ENCODE assay signal across 19 cellular contexts in the genomic region with DNA sequence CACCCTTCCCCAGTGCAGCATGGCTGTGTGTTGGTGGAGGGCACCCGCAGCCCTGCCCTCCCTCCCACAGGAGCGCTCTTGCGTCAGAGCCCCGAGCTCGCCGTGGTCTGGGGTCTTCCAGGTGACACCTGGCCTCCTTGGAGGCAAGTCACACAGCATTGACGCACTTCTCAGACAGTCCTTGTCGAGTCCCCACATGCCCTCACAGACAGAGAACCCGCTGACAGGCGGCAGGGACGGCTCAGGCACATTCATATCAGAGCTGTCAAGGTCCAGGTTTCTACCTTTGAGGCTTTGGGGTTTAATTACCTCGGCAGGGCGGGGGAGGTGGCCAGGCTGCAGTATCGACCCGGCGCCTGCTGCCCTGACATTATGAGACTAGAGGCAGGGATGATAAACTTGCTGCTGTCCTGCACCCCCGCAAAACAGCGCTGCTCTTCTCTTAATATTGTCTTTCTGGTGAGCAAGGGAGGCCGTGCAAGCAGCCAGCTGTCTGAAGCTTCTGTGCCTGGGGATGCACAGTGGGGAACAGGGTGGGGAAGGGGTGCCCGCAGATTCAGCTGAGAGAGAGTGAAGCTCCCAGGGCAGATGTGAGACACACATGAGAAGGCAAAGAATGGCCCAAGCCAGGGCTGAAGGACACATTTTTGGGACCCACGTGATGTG. TPM values are rescaled to one million over a fixed set of nuclear protein-coding genes. Genes with fewer than 3 reads are reported as not detected.
DNase-seq lines count a peak whose midpoint lies in the region; ATAC-seq and TF ChIP-seq lines count a peak whose summit lies in the region.
"Had no signal": no experiment of that assay in that cellular context is flagged by ENCODE, and none has a peak within 500 bp of the region (broad histone marks: within the 10 kb centered on the region; RNA-seq: fewer than 3 reads in every experiment).

No MANE protein-coding gene starts in this region.

- H4K8ac ChIP-seq in neuronal stem cell (ENCODE audit: low read depth, low read length) = peak overlapping the region; percentile 43

- peak overlapping the region; percentile 24 for H2BK5ac ChIP-seq in neuronal stem cell (ENCODE audit: low read length)

- H3K27ac Mint-ChIP-seq in activated T-helper 17 cell treated with anti-CD3 and anti-CD28 coated beads, Interleukin-2, amount 50 U/mL, for 72 hours = peak overlapping the region; percentile 74
- H3K27ac Mint-ChIP-seq in Calu3 (ENCODE audit: unreplicated experiment) = no peak overlapping the region

- no peak overlapping the region for H2BK120ac ChIP-seq in neuronal stem cell (ENCODE audit: low read depth, low read length)

- H2BK15ac ChIP-seq in neuronal stem cell (ENCODE audit: low read length) = no peak overlapping the region

- H2AFZ ChIP-seq in neuronal stem cell (ENCODE audit: low read length) = no peak overlapping the region

- no peak for TF ChIP-seq CTCF in Calu3 (IDR thresholded peaks at IDR 0.05; ENCODE audit: unreplicated experiment)

- no peak overlapping the region for H4K91ac ChIP-seq in neuronal stem cell (ENCODE audit: low read depth, low read length, poor library complexity)

- DNase-seq in 8988T (peak; percentile 14), Ammon's horn (ENCODE audit: low spot score) (peak; percentile 39), neuronal stem cell (ENCODE audit: low spot score) (no peak), retina (no peak), NOMO-1 (lab: John Stamatoyannopoulos, UW; ENCODE audit: unreplicated experiment in 2 of 2) (no peak), Calu3 (no peak)
- DNase-seq: activated gamma-delta T cell; amniotic stem cell; CD4-positive, alpha-beta memory T cell; DMS 273 treated with DMSO at 0.1 percent for 48 hours; effector memory CD8-positive, alpha-beta T cell; hippocampal formation; mucosa of descending colon; NCI-H69; stomach had no signal

- peak overlapping the region; percentile 60 for H3K9ac ChIP-seq in neuronal stem cell (ENCODE audit: low read depth, low read length, poor library complexity)

- peaks cover 0 to 6% of the 10 kb centered on the region in 2 donors for H3K9me3 ChIP-seq in neuronal stem cell (replicated peaks in 1 of 2; ENCODE audit: control insufficient read depth in 2 of 2, insufficient read depth in 1 of 2, low read depth in 1 of 2, low read length in 2 of 2)
- H3K9me3 ChIP-seq: gastroesophageal sphincter, mucosa of descending colon, stomach, tibial artery had no signal

- no peak overlapping the region for H3K27ac ChIP-seq in neuronal stem cell (replicated peaks; ENCODE audit: low read length)
- H3K27ac ChIP-seq: tibial artery had no signal

- peak overlapping the region; percentile 52 for H3K23ac ChIP-seq in neuronal stem cell (ENCODE audit: low read depth, low read length, poor library complexity)

- H3K79me1 ChIP-seq in neuronal stem cell (ENCODE audit: low read depth, low read length) = peaks cover 6% of the 10 kb centered on the region

- no peak overlapping the region for H2BK12ac ChIP-seq in neuronal stem cell (ENCODE audit: low read length)

- CTCF ChIA-PET in Calu3 (lab: Charles Lee) = interaction anchor here (1.2 to 1.6 kb wide), 2 partner anchors 9 to 26 kb away, joined by 3 read pairs; no protein-coding TSS in a partner anchor

- H3K9me3 Mint-ChIP-seq in activated T-helper 17 cell treated with anti-CD3 and anti-CD28 coated beads, Interleukin-2, amount 50 U/mL, for 72 hours = no peaks in the 10 kb centered on the region
- no peaks in the 10 kb centered on the region for H3K9me3 Mint-ChIP-seq in Calu3 (ENCODE audit: low read depth, unreplicated experiment)
- H3K9me3 Mint-ChIP-seq: CD4-positive, alpha-beta memory T cell; effector memory CD8-positive, alpha-beta T cell had no signal

- no peak overlapping the region for H3K4me3 ChIP-seq in neuronal stem cell (ENCODE audit: low read length in 2 of 2)
- H3K4me3 ChIP-seq: gastroesophageal sphincter, mucosa of descending colon, stomach, tibial artery had no signal

- no peak overlapping the region for H3K4me2 ChIP-seq in neuronal stem cell (ENCODE audit: insufficient read depth, low read length, poor library complexity, severe bottlenecking)

- peaks cover 0 to 2% (median 0%) of the 10 kb centered on the region in 3 experiments for H3K27me3 ChIP-seq in neuronal stem cell (ENCODE audit: control insufficient read depth in 3 of 3, insufficient read depth in 3 of 3, low read depth in 1 of 3, low read length in 3 of 3)
- H3K27me3 ChIP-seq: gastroesophageal sphincter, stomach, tibial artery had no signal

- H3K27me3 Mint-ChIP-seq in activated T-helper 17 cell treated with anti-CD3 and anti-CD28 coated beads, Interleukin-2, amount 50 U/mL, for 72 hours = no peaks in the 10 kb centered on the region
- no peaks in the 10 kb centered on the region for H3K27me3 Mint-ChIP-seq in Calu3 (ENCODE audit: unreplicated experiment)
- H3K27me3 Mint-ChIP-seq: CD4-positive, alpha-beta memory T cell; effector memory CD8-positive, alpha-beta T cell had no signal

- peaks cover 3% of the 10 kb centered on the region for H3K4me1 Mint-ChIP-seq in activated T-helper 17 cell treated with anti-CD3 and anti-CD28 coated beads, Interleukin-2, amount 50 U/mL, for 72 hours
- no peaks in the 10 kb centered on the region for H3K4me1 Mint-ChIP-seq in Calu3 (ENCODE audit: low read depth, unreplicated experiment)

- WGBS in neuronal stem cell (ENCODE audit: extremely low coverage in 2 of 2, insufficient read length in 2 of 2, insufficient replicate concordance in 1 of 2), 2 donors = no CpG with 5 or more reads among the region's 21 CpGs

- peak overlapping the region; percentile 71 for H3K14ac ChIP-seq in neuronal stem cell (ENCODE audit: low read length)

- no peak overlapping the region for H3K4ac ChIP-seq in neuronal stem cell (ENCODE audit: low read length)

- peaks cover 35 to 62% of the 10 kb centered on the region in 2 donors for H3K36me3 ChIP-seq in neuronal stem cell (replicated peaks in 1 of 2; ENCODE audit: control insufficient read depth in 2 of 2, insufficient read depth in 2 of 2, low read length in 2 of 2)

- no peak overlapping the region for H2AK5ac ChIP-seq in neuronal stem cell (ENCODE audit: low read depth, low read length)

- no peak for ATAC-seq in activated T-helper 17 cell treated with anti-CD3 and anti-CD28 coated beads, Interleukin-2, amount 50 U/mL, for 72 hours (replicated peaks)
- ATAC-seq: effector memory CD8-positive, alpha-beta T cell; gastroesophageal sphincter; mucosa of descending colon; SK-N-SH treated with all-trans-retinoic acid at 6 μM for 48 hours had no signal

- BruUV-seq in Calu3 (replicated peaks; lab: Mats Ljungman, UMichigan) = no TSS peak

- H3K4me1 ChIP-seq in neuronal stem cell (ENCODE audit: control insufficient read depth in 2 of 2, insufficient read depth in 1 of 2, low read depth in 1 of 2, low read length in 2 of 2) = peaks cover 0 to 17% of the 10 kb centered on the region in 2 donors

- peaks cover 27% of the 10 kb centered on the region for H3K36me3 Mint-ChIP-seq in activated T-helper 17 cell treated with anti-CD3 and anti-CD28 coated beads, Interleukin-2, amount 50 U/mL, for 72 hours (ENCODE audit: low read depth)
- H3K36me3 Mint-ChIP-seq in Calu3 (ENCODE audit: insufficient read depth, unreplicated experiment) = peaks cover 7% of the 10 kb centered on the region

- H3K4me3 Mint-ChIP-seq in activated T-helper 17 cell treated with anti-CD3 and anti-CD28 coated beads, Interleukin-2, amount 50 U/mL, for 72 hours = no peak overlapping the region
- H3K4me3 Mint-ChIP-seq in Calu3 (ENCODE audit: low read depth, unreplicated experiment) = no peak overlapping the region
- H3K4me3 Mint-ChIP-seq: CD4-positive, alpha-beta memory T cell; effector memory CD8-positive, alpha-beta T cell had no signal

- intact Hi-C loops in Calu3 (cut with micrococcal nuclease; ENCODE audit: unreplicated experiment) = no loop called here

- peak overlapping the region; percentile 17 for H3K18ac ChIP-seq in neuronal stem cell (ENCODE audit: low read length)

RNA-seq across cellular contexts. Expression of a gene that starts 4.7 kb away (rescaled TPM):
- total RNA-seq in activated T-helper 17 cell treated with anti-CD3 and anti-CD28 coated beads, Interleukin-2, amount 50 U/mL, for 72 hours = 10 to 100 TPM; 19.1 to 23.0 TPM
- 21.4 TPM for polyA plus RNA-seq in neuronal stem cell (2013, experiment 1 of 2)
- 19.5 TPM for polyA plus RNA-seq in neuronal stem cell (2013, experiment 2 of 2)
- 18.1 and 21.4 TPM in 2 replicates for total RNA-seq in Calu3 (2022)

RNA-seq across cellular contexts. Expression of a gene that starts 46.3 kb away (rescaled TPM):
- total RNA-seq in activated T-helper 17 cell treated with anti-CD3 and anti-CD28 coated beads, Interleukin-2, amount 50 U/mL, for 72 hours = 100 to 1,000 TPM in 1 of 2 donors, 10 to 100 TPM in 1; 95.3 to 130 TPM
- polyA plus RNA-seq in neuronal stem cell (2013, experiment 1 of 2) = 45.1 TPM
- polyA plus RNA-seq in neuronal stem cell (2013, experiment 2 of 2) = 45.7 TPM
- 86.0 and 99.7 TPM in 2 replicates for total RNA-seq in Calu3 (2022)

Comparison
In these comparisons a context has a peak if more than half of its experiments do, and no peak if none do; other contexts are left out.
1. DNase-seq: peak in 8988T (single experiment) and Ammon's horn (single experiment); none in neuronal stem cell (single experiment), retina (single experiment), NOMO-1 (0 of 2) and Calu3 (single experiment).